ENCODE assay signal across 1 cellular context in genomic region chr1:156119503-156120209, GRCh38.
A peak's percentile ranks its signal among the peaks of the same experiment; 100 is the strongest.
TF ChIP-seq lines count a peak whose summit lies in the region.

No MANE protein-coding gene starts in this region.

TF ChIP-seq in K562, 482 proteins besides CTCF, POLR2A, EP300 and RAD21 (continues in another document):
- no peak for TF ChIP-seq MTA3 (IDR thresholded peaks at IDR 0.05; ENCODE audit: borderline replicate concordance)
- TF ChIP-seq ETV6 (IDR thresholded peaks at IDR 0.05; ENCODE audit: borderline replicate concordance in 1 of 2, low read depth in 2 of 2, low read length in 1 of 2): no peak
- TF ChIP-seq ETV6 (CRISPR knock-in tag; IDR thresholded peaks at IDR 0.05; ENCODE audit: borderline replicate concordance): no peak
- TF ChIP-seq PBX2 (CRISPR knock-in tag; IDR thresholded peaks at IDR 0.05; ENCODE audit: low read depth): no peak
- no peak for TF ChIP-seq PBX2 (tag; conservative IDR thresholded peaks at IDR 0.05; ENCODE audit: low read depth)
- no peak for TF ChIP-seq TGIF2 (CRISPR knock-in tag; IDR thresholded peaks at IDR 0.05)
- peak; percentile 65 to 86; a peak in 3 of 4 replicates for TF ChIP-seq SIN3A (IDR thresholded peaks at IDR 0.05; ENCODE audit: borderline replicate concordance in 2 of 2, control insufficient read depth in 1 of 2, low read depth in 2 of 2, low read length in 2 of 2)
- TF ChIP-seq FOXO4 (CRISPR knock-in tag; IDR thresholded peaks at IDR 0.05): no peak
- no peak for TF ChIP-seq CCAR2 (IDR thresholded peaks at IDR 0.05; ENCODE audit: low read depth, low read length)
- TF ChIP-seq DACH1 (IDR thresholded peaks at IDR 0.05; ENCODE audit: partially characterized antibody): peak; percentile 31
- TF ChIP-seq PRMT5 (CRISPR knock-in tag; IDR thresholded peaks at IDR 0.05): no peak
- no peak for TF ChIP-seq ZNF431 (CRISPR knock-in tag; IDR thresholded peaks at IDR 0.05)
- TF ChIP-seq TAF15 (IDR thresholded peaks at IDR 0.05; ENCODE audit: low read depth, low read length): no peak
- TF ChIP-seq NFE2L1 (tag; IDR thresholded peaks at IDR 0.05; ENCODE audit: borderline replicate concordance, low read depth): no peak
- 0 out of 2 replicates have a peak, but pooled peaks have one; percentile 16 for TF ChIP-seq RBFOX2 (IDR thresholded peaks at IDR 0.05; ENCODE audit: low read depth, low read length)
- TF ChIP-seq MAFG (tag; conservative IDR thresholded peaks at IDR 0.05): no peak
- TF ChIP-seq FOS (IDR thresholded peaks at IDR 0.05; ENCODE audit: extremely low read depth, insufficient read length): peak; percentile 20
- TF ChIP-seq ZNF766 (CRISPR knock-in tag; conservative IDR thresholded peaks at IDR 0.05): 0 out of 2 replicates have a peak, but pooled peaks have one; percentile 28
- TF ChIP-seq MEF2A (IDR thresholded peaks at IDR 0.05; ENCODE audit: control insufficient read depth, low read depth, low read length): no peak
- no peak for TF ChIP-seq PTBP1 (IDR thresholded peaks at IDR 0.05; ENCODE audit: low read depth, low read length)
- TF ChIP-seq NFIX (CRISPR knock-in tag; IDR thresholded peaks at IDR 0.05; ENCODE audit: low read depth): no peak
- no peak for TF ChIP-seq ZNF174 (CRISPR knock-in tag; IDR thresholded peaks at IDR 0.05)
- TF ChIP-seq LEF1 (IDR thresholded peaks at IDR 0.05): no peak
- TF ChIP-seq SNAPC5 (CRISPR knock-in tag; IDR thresholded peaks at IDR 0.05): no peak
- TF ChIP-seq SMARCA5 (IDR thresholded peaks at IDR 0.05): no peak
- TF ChIP-seq ZNF253 (CRISPR knock-in tag; conservative IDR thresholded peaks at IDR 0.05): no peak
- TF ChIP-seq ZNF212 (CRISPR knock-in tag; IDR thresholded peaks at IDR 0.05): no peak
- no peak for TF ChIP-seq ZBTB1 (CRISPR knock-in tag; IDR thresholded peaks at IDR 0.05; ENCODE audit: borderline replicate concordance, low read depth)
- no peak for TF ChIP-seq BCLAF1 (IDR thresholded peaks at IDR 0.05; ENCODE audit: borderline replicate concordance in 1 of 2, control insufficient read depth in 1 of 2, low read depth in 2 of 2, low read length in 1 of 2)
- no peak for TF ChIP-seq THAP7 (CRISPR knock-in tag; IDR thresholded peaks at IDR 0.05)
- no peak for TF ChIP-seq XRCC5 (IDR thresholded peaks at IDR 0.05; ENCODE audit: low read depth, low read length)
- TF ChIP-seq NFE2 (IDR thresholded peaks at IDR 0.05; ENCODE audit: low read depth): peak; percentile 35; the same call in 1 of the 2 replicates
- TF ChIP-seq ZNF184 (CRISPR knock-in tag; IDR thresholded peaks at IDR 0.05): no peak
- no peak for TF ChIP-seq FOXA3 (CRISPR knock-in tag; conservative IDR thresholded peaks at IDR 0.05 in 1 of 2, IDR thresholded peaks at IDR 0.05 in 1 of 2)
- no peak for TF ChIP-seq MAZ (CRISPR knock-in tag; conservative IDR thresholded peaks at IDR 0.05 in 1 of 2, IDR thresholded peaks at IDR 0.05 in 1 of 2)
- peak; percentile 96 for TF ChIP-seq JUND (IDR thresholded peaks at IDR 0.05; ENCODE audit: borderline replicate concordance, low read depth, low read length)
- peak; percentile 83; the same call in 1 of the 3 replicates for TF ChIP-seq JUND (tag; IDR thresholded peaks at IDR 0.05; ENCODE audit: borderline replicate concordance, low read depth, low read length)
- no peak for TF ChIP-seq ETS1 (conservative IDR thresholded peaks at IDR 0.05; ENCODE audit: control insufficient read depth, low read depth, low read length)
- no peak for TF ChIP-seq ZNF644 (tag; IDR thresholded peaks at IDR 0.05; ENCODE audit: low read depth)
- TF ChIP-seq RBM14 (IDR thresholded peaks at IDR 0.05; ENCODE audit: borderline replicate concordance, insufficient read depth, low read depth, low read length): no peak
- TF ChIP-seq ZBTB49 (CRISPR knock-in tag; IDR thresholded peaks at IDR 0.05; ENCODE audit: borderline replicate concordance): no peak
- TF ChIP-seq ZNF592 (IDR thresholded peaks at IDR 0.05): peak; percentile 46; the same call in 1 of the 2 replicates
- TF ChIP-seq GTF2F1 (IDR thresholded peaks at IDR 0.05; ENCODE audit: low read depth, low read length): no peak
- peak; percentile 75; the same call in 1 of the 2 replicates for TF ChIP-seq MYNN (IDR thresholded peaks at IDR 0.05)
- TF ChIP-seq MYNN (CRISPR knock-in tag; IDR thresholded peaks at IDR 0.05): no peak
- TF ChIP-seq ZNF24 (IDR thresholded peaks at IDR 0.05): no peak
